17 cellular contexts compared by ENCODE assay signal in the genomic region with DNA sequence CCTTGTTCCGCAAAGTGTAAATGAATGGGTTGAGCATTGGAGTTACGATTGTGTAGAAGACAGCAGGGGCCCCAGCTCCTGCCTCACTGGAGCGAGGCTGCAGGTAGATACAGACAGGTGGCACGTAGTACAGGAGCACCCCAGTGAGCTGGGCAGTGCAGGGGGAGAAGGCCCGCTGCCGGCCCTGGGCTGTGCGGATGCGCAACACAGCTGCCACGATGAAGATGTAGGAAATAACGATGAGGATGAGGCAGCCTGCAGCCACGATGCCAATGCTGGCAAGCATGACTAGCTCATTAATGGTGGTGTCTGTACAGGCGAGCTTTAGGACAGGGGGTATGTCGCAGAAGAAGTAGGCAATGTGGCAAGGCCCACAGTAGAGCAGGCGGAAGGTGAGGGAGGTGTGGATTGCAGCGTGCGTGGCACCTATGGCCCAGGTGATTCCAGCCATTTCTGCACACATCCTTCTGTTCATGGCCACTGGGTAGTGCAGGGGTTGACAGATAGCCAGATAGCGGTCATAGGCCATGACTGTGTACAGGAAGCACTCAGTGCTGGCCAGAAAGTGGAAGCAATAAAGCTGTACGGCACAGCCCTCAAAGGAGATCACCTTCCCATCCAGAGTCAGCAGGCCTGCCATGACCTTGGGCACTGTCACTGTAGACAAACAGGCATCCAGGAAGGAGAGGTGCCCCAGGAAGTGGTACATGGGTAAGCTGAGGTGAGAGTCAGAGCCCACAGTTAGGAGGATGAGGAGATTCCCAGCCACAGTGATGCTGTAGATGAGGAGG. TPM values are rescaled to one million over a fixed set of nuclear protein-coding genes. Genes with fewer than 3 reads are reported as not detected.
DNase-seq lines count a peak whose midpoint lies in the region; ATAC-seq and TF ChIP-seq lines count a peak whose summit lies in the region.
"Had no signal": no experiment of that assay in that cellular context is flagged by ENCODE, and none has a peak within 500 bp of the region (broad histone marks: within the 10 kb centered on the region; RNA-seq: fewer than 3 reads in every experiment).

No MANE protein-coding gene starts in this region.

- no peaks in the 10 kb centered on the region for H4K20me1 ChIP-seq in GM23338 (replicated peaks; ENCODE audit: insufficient read depth)
- no peaks in the 10 kb centered on the region for H4K20me1 ChIP-seq in smooth muscle cell (ENCODE audit: low read depth)

- H3K9me3 ChIP-seq in smooth muscle cell (replicated peaks; ENCODE audit: low read depth) = no peaks in the 10 kb centered on the region
- H3K9me3 ChIP-seq: A549, HAP-1, Peyer's patch had no signal

- ATAC-seq in GM23338 (no peak), WTC11 (no peak), GM18517 (IDR thresholded peaks at IDR 0.05; ENCODE audit: unreplicated experiment) (no peak), HG02938 (IDR thresholded peaks at IDR 0.05; ENCODE audit: unreplicated experiment) (no peak)
- ATAC-seq: A549 had no signal

- H3K27me3 ChIP-seq in GM23338 (ENCODE audit: insufficient read depth) (no peaks in the 10 kb centered on the region), smooth muscle cell (ENCODE audit: low read depth) (no peaks in the 10 kb centered on the region)
- H3K27me3 ChIP-seq: Peyer's patch had no signal

- H3K4me3 ChIP-seq in GM23338 (no peak overlapping the region), smooth muscle cell (no peak overlapping the region)
- H3K4me3 ChIP-seq: A549, HAP-1, Peyer's patch had no signal

- DNase-seq in GM23338 (ENCODE audit: low spot score) = no peak
- DNase-seq in WTC11 (ENCODE audit: low spot score) = no peak
- no peak for DNase-seq in nephron progenitor cell
- no peak for DNase-seq in smooth muscle cell (lab: John Stamatoyannopoulos, UW; ENCODE audit: unreplicated experiment)
- DNase-seq: DMS153, EL, Kasumi-1, NCI-H1417, NCI-H2029, NCI-H510A treated with DMSO at 0.1 percent for 48 hours, Peyer's patch, SIG-M5 had no signal

- 0 out of 3 replicates have a peak, but pooled peaks cover 2% of the 10 kb centered on the region for H3K9me3 Mint-ChIP-seq in GM23338
- peaks cover 4% of the 10 kb centered on the region for H3K9me3 Mint-ChIP-seq in WTC11
- peaks cover under 1% of the 10 kb centered on the region for H3K9me3 Mint-ChIP-seq in nephron progenitor cell

- 92% methylated on average over 18 of the region's 18 CpGs for WGBS in smooth muscle cell (ENCODE audit: low lambda C conversion rate)

- peaks cover 5% of the 10 kb centered on the region; the same call in 2 of the 3 replicates for H3K4me1 Mint-ChIP-seq in GM23338
- peaks cover 12% of the 10 kb centered on the region for H3K4me1 Mint-ChIP-seq in WTC11
- no peaks in the 10 kb centered on the region for H3K4me1 Mint-ChIP-seq in nephron progenitor cell

- no peak overlapping the region for H3K4me3 Mint-ChIP-seq in GM23338
- no peak overlapping the region for H3K4me3 Mint-ChIP-seq in WTC11
- H3K4me3 Mint-ChIP-seq in nephron progenitor cell = no peak overlapping the region

- CTCF ChIA-PET in WTC11 (lab: Charles Lee) = no interaction called here

- H3K27ac Mint-ChIP-seq in GM23338 = no peak overlapping the region
- no peak overlapping the region for H3K27ac Mint-ChIP-seq in WTC11
- H3K27ac Mint-ChIP-seq in nephron progenitor cell = peak overlapping the region; percentile 85

- H3K4me2 ChIP-seq in GM23338 (no peak overlapping the region), smooth muscle cell (no peak overlapping the region)
- H3K4me2 ChIP-seq: A549 had no signal

- H3K79me2 ChIP-seq in GM23338 (replicated peaks; ENCODE audit: insufficient read depth) (no peaks in the 10 kb centered on the region), smooth muscle cell (ENCODE audit: low read depth) (no peaks in the 10 kb centered on the region)

- H3K36me3 ChIP-seq in GM23338 (ENCODE audit: insufficient read depth) = no peaks in the 10 kb centered on the region
- no peaks in the 10 kb centered on the region for H3K36me3 ChIP-seq in smooth muscle cell (ENCODE audit: low read depth)
- H3K36me3 ChIP-seq: HAP-1, Peyer's patch had no signal

- H3K27ac ChIP-seq in GM23338 (ENCODE audit: low read depth) (no peak overlapping the region), smooth muscle cell (ENCODE audit: low read depth) (no peak overlapping the region)
- H3K27ac ChIP-seq: A549, C4-2B, Peyer's patch had no signal

- peaks cover 3% of the 10 kb centered on the region for H3K27me3 Mint-ChIP-seq in GM23338 (ENCODE audit: insufficient read depth, low read depth, poor library complexity)
- H3K27me3 Mint-ChIP-seq in WTC11 (ENCODE audit: low read depth) = peaks cover under 1% of the 10 kb centered on the region; the same call in 1 of the 2 replicates
- H3K27me3 Mint-ChIP-seq in nephron progenitor cell (ENCODE audit: low read depth, poor library complexity) = peaks cover 5% of the 10 kb centered on the region

- H3K9ac ChIP-seq in smooth muscle cell (ENCODE audit: low read depth) = no peak overlapping the region

- no peaks in the 10 kb centered on the region; the same call in 1 of the 2 replicates for H3K4me1 ChIP-seq in GM23338 (ENCODE audit: insufficient read depth)
- no peaks in the 10 kb centered on the region for H3K4me1 ChIP-seq in smooth muscle cell (ENCODE audit: low read depth)
- H3K4me1 ChIP-seq: A549, HAP-1, Peyer's patch had no signal

- POLR2A ChIA-PET in WTC11 (lab: Charles Lee) = no interaction called here

- TF ChIP-seq CTCF in GM23338 (conservative IDR thresholded peaks at IDR 0.05; ENCODE audit: low read depth in 2 of 2) = no peak
- TF ChIP-seq CTCF in WTC11 (IDR thresholded peaks at IDR 0.05) = no peak
- TF ChIP-seq CTCF in nephron progenitor cell (IDR thresholded peaks at IDR 0.05) = no peak
- TF ChIP-seq CTCF in smooth muscle cell (IDR thresholded peaks at IDR 0.05; ENCODE audit: borderline replicate concordance, insufficient read depth, poor library complexity, severe bottlenecking) = no peak

- H3F3A ChIP-seq in GM23338 (replicated peaks; ENCODE audit: low read depth) (no peaks in the 10 kb centered on the region), smooth muscle cell (ENCODE audit: low read depth) (no peaks in the 10 kb centered on the region)

- no peaks in the 10 kb centered on the region for H3K9me2 ChIP-seq in GM23338 (ENCODE audit: insufficient read depth)

- no peaks in the 10 kb centered on the region for H3K36me3 Mint-ChIP-seq in GM23338 (ENCODE audit: low read depth)
- H3K36me3 Mint-ChIP-seq in WTC11 = no peaks in the 10 kb centered on the region; the same call in 1 of the 2 replicates
- no peaks in the 10 kb centered on the region for H3K36me3 Mint-ChIP-seq in nephron progenitor cell (ENCODE audit: low read depth)

- H2AFZ ChIP-seq in GM23338 (peak overlapping the region; percentile 74; the same call in 1 of the 2 replicates), smooth muscle cell (ENCODE audit: low read depth) (no peak overlapping the region)

TF ChIP-seq in GM23338, 12 proteins besides CTCF, POLR2A, EP300 and RAD21 (continues in another document):
- TF ChIP-seq, protein P1, sequence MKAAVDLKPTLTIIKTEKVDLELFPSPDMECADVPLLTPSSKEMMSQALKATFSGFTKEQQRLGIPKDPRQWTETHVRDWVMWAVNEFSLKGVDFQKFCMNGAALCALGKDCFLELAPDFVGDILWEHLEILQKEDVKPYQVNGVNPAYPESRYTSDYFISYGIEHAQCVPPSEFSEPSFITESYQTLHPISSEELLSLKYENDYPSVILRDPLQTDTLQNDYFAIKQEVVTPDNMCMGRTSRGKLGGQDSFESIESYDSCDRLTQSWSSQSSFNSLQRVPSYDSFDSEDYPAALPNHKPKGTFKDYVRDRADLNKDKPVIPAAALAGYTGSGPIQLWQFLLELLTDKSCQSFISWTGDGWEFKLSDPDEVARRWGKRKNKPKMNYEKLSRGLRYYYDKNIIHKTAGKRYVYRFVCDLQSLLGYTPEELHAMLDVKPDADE (IDR thresholded peaks at IDR 0.05) = no peak

TF ChIP-seq in WTC11, 78 proteins besides CTCF, POLR2A, EP300 and RAD21 (continues in another document):
- TF ChIP-seq NR2C2 (CRISPR knock-in tag; IDR thresholded peaks at IDR 0.05) = no peak

RNA-seq across cellular contexts. Expression of a gene that starts 0.6 kb away (rescaled TPM):
- total RNA-seq in GM23338 (2014; rRNA removed; shearing (Covaris generic)) = not detected in 2 replicates
- not detected in 2 replicates for polyA plus RNA-seq in GM23338 (2016; fragmentation: Nextera tagmentation; extraction: Ambion mirVana)
- total RNA-seq in WTC11 (2021) = not detected in 3 replicates
- not detected in 2 replicates for total RNA-seq in smooth muscle cell
- not detected in 2 replicates for polyA plus RNA-seq in smooth muscle cell
- total RNA-seq: Peyer's patch had no signal
- polyA plus RNA-seq: A549 had no signal

RNA-seq across cellular contexts. Expression of a gene that starts 18.0 kb away (rescaled TPM):
- total RNA-seq in GM23338 (2014; rRNA removed; shearing (Covaris generic)) = not detected in 2 replicates
- polyA plus RNA-seq in GM23338 (2016; fragmentation: Nextera tagmentation; extraction: Ambion mirVana) = not detected in 2 replicates
- not detected in 3 replicates for total RNA-seq in WTC11 (2021)
- total RNA-seq in smooth muscle cell = not detected in 2 replicates
- polyA plus RNA-seq in smooth muscle cell = not detected in 2 replicates
- total RNA-seq: Peyer's patch had no signal
- polyA plus RNA-seq: A549 had no signal

RNA-seq across cellular contexts. Expression of a gene that starts 33.3 kb away (rescaled TPM):
- total RNA-seq in GM23338 (2014; rRNA removed; shearing (Covaris generic)) = not detected in 2 replicates
- polyA plus RNA-seq in GM23338 (2016; fragmentation: Nextera tagmentation; extraction: Ambion mirVana) (not detected in 2 replicates), smooth muscle cell (not detected in 2 replicates)
- total RNA-seq in WTC11 (2021) (not detected in 3 replicates), smooth muscle cell (not detected in 2 replicates)
- total RNA-seq: Peyer's patch had no signal
- polyA plus RNA-seq: A549 had no signal

RNA-seq across cellular contexts. Expression of a gene that starts 35.8 kb away (rescaled TPM):
- total RNA-seq in GM23338 (2014; rRNA removed; shearing (Covaris generic)) = not detected in 2 replicates
- polyA plus RNA-seq in GM23338 (2016; fragmentation: Nextera tagmentation; extraction: Ambion mirVana) (not detected in 2 replicates), smooth muscle cell (not detected in 2 replicates)
- total RNA-seq in WTC11 (2021) (0.04 to 0.14 TPM in 2 of 3 replicates, not detected in the other), smooth muscle cell (not detected in 2 replicates)
- total RNA-seq: Peyer's patch had no signal
- polyA plus RNA-seq: A549 had no signal

RNA-seq across cellular contexts. Expression of a gene that starts 37.5 kb away (rescaled TPM):
- not detected in 2 replicates for total RNA-seq in GM23338 (2014; rRNA removed; shearing (Covaris generic))
- polyA plus RNA-seq in GM23338 (2016; fragmentation: Nextera tagmentation; extraction: Ambion mirVana) (not detected in 2 replicates), smooth muscle cell (not detected in 2 replicates)
- total RNA-seq in WTC11 (2021) (not detected in 3 replicates), smooth muscle cell (not detected in 2 replicates)
- total RNA-seq: Peyer's patch had no signal
- polyA plus RNA-seq: A549 had no signal
